14 cellular contexts compared by ENCODE assay signal in the genomic region with DNA sequence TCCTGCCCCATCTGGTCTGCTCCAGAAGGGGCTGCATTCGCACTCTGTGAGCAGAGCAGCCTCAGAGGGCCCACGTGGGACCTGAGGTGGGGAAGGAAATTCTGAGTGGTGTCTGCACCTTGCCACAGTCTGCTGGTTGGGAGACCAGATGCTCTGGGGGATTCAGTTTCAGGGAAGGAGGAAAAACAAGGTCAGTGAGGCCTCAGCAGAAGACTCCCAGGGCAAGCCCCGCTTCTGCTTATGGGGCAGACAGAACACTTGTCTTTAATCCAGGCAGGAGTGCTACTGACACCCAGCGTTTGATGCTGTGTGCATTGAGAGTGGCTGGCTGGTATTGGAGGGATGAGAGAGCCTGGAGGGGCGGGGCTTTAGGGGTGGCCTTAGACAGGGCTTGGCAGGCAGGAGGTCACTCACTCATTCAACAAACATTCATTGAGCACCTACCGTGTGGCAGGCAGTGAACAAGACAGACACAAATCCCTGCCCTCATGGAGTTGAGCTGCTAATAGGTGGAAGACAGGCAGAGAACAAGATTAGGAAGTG. TPM values are rescaled to one million over a fixed set of nuclear protein-coding genes. Genes with fewer than 3 reads are reported as not detected.
DNase-seq lines count a peak whose midpoint lies in the region; ATAC-seq and TF ChIP-seq lines count a peak whose summit lies in the region.
"Had no signal": no experiment of that assay in that cellular context is flagged by ENCODE, and none has a peak within 500 bp of the region (broad histone marks: within the 10 kb centered on the region; RNA-seq: fewer than 3 reads in every experiment).

No MANE protein-coding gene starts in this region.

- no peak for TF ChIP-seq POLR2A in erythroblast (IDR thresholded peaks at IDR 0.05; ENCODE audit: low read length)

- no peaks in the 10 kb centered on the region for H3K4me1 ChIP-seq in Caco-2
- H3K4me1 ChIP-seq: colonic mucosa, psoas muscle had no signal

- no peaks in the 10 kb centered on the region for H3K27me3 ChIP-seq in MG63
- no peaks in the 10 kb centered on the region for H3K27me3 ChIP-seq in Caco-2 (replicated peaks; ENCODE audit: control insufficient read depth, insufficient read depth, low read length)
- H3K27me3 ChIP-seq: colonic mucosa had no signal

- CTCF ChIA-PET in activated B cell treated with CpG ODN at 0.5 μM for 24 hours (lab: Charles Lee) = interaction anchor here (1.5 to 13.2 kb wide), 2 partner anchors 35 to 110 kb away, joined by 3 to 510 read pairs; a partner anchor contains a TSS
- CTCF ChIA-PET in Caco-2 (lab: Charles Lee) = interaction anchor here (0.5 kb wide), 1 partner anchor 9 kb away, joined by 4 read pairs; no protein-coding TSS in a partner anchor

- peak; percentile 59 for ATAC-seq in activated B cell treated with CpG ODN at 0.5 μM for 24 hours (ENCODE audit: low read depth)
- ATAC-seq: psoas muscle had no signal

- intact Hi-C loops in activated B cell treated with CpG ODN at 0.5 μM for 24 hours (cut with micrococcal nuclease) (no loop called here), Caco-2 (cut with micrococcal nuclease; ENCODE audit: unreplicated experiment) (loop anchor here (10.0 kb wide), 1 partner anchor 207 kb away; no protein-coding TSS in a partner anchor)

- no TSS peak for BruUV-seq in Caco-2 (replicated peaks; lab: Mats Ljungman, UMichigan)

- H3K4me3 Mint-ChIP-seq in activated B cell treated with CpG ODN at 0.5 μM for 24 hours = peak overlapping the region; percentile 71
- H3K4me3 Mint-ChIP-seq in Caco-2 (ENCODE audit: unreplicated experiment) = no peak overlapping the region
- H3K4me3 Mint-ChIP-seq: type B pancreatic cell had no signal

- DNase-seq in stimulated activated CD4-positive, alpha-beta T cell treated with anti-CD3 and anti-CD28 coated beads, Interleukin-15, amount 100 ng/mL, for 24 hours = peak; percentile 31
- DNase-seq in stimulated activated CD4-positive, alpha-beta T cell treated with anti-CD3 and anti-CD28 coated beads, Interleukin-4, amount 100 ng/mL, for 1 hour = no peak
- DNase-seq in M059J (ENCODE audit: low read depth) (peak; percentile 38), activated B cell treated with CpG ODN at 0.5 μM for 24 hours (peak; percentile 52), MG63 (no peak), erythroblast (lab: John Stamatoyannopoulos, UW) (no peak), Caco-2 (no peak), SW 1271 (lab: John Stamatoyannopoulos, UW) (no peak)
- DNase-seq: activated gamma-delta T cell treated with Interleukin-2 at 50 U/mL for 16 hours, colonic mucosa, psoas muscle had no signal

- POLR2A ChIA-PET in activated B cell treated with CpG ODN at 0.5 μM for 24 hours (lab: Charles Lee) (interaction anchor here (0.7 to 5.7 kb wide), 5 partner anchors 26 to 1383 kb away, joined by 6 to 47 read pairs (median 12); no protein-coding TSS in a partner anchor), Caco-2 (lab: Charles Lee) (interaction anchor here (0.5 kb wide), 1 partner anchor 68 kb away, joined by 3 read pairs; no protein-coding TSS in a partner anchor)

- H3K4me1 Mint-ChIP-seq in activated B cell treated with CpG ODN at 0.5 μM for 24 hours = peaks cover 78% of the 10 kb centered on the region
- H3K4me1 Mint-ChIP-seq in Caco-2 (ENCODE audit: low read depth, unreplicated experiment) = no peaks in the 10 kb centered on the region

- H3K27ac Mint-ChIP-seq in activated B cell treated with CpG ODN at 0.5 μM for 24 hours (peak overlapping the region; percentile 75), Caco-2 (ENCODE audit: unreplicated experiment) (no peak overlapping the region)
- H3K27ac Mint-ChIP-seq: type B pancreatic cell had no signal

- H3K9me3 ChIP-seq in MG63 = no peaks in the 10 kb centered on the region
- H3K9me3 ChIP-seq in Caco-2 = no peaks in the 10 kb centered on the region
- H3K9me3 ChIP-seq: colonic mucosa, psoas muscle had no signal

- H3K4me3 ChIP-seq in MG63 (no peak overlapping the region), Caco-2 (ENCODE audit: low read depth, low read length) (no peak overlapping the region)
- H3K4me3 ChIP-seq: colonic mucosa, lung, psoas muscle had no signal

- H3K36me3 ChIP-seq in MG63 = no peaks in the 10 kb centered on the region
- no peaks in the 10 kb centered on the region for H3K36me3 ChIP-seq in Caco-2 (ENCODE audit: control insufficient read depth, insufficient read depth, low read length)
- H3K36me3 ChIP-seq: colonic mucosa had no signal

- TF ChIP-seq CTCF in activated B cell treated with CpG ODN at 0.5 μM for 24 hours (IDR thresholded peaks at IDR 0.05) (no peak), Caco-2 (IDR thresholded peaks at IDR 0.05; ENCODE audit: insufficient read depth in 1 of 2, low read depth in 1 of 2, low read length in 1 of 2, severe bottlenecking in 1 of 2, unreplicated experiment in 1 of 2) (no peak)

- H3K9me3 Mint-ChIP-seq in activated B cell treated with CpG ODN at 0.5 μM for 24 hours (no peaks in the 10 kb centered on the region), Caco-2 (ENCODE audit: unreplicated experiment) (no peaks in the 10 kb centered on the region)
- H3K9me3 Mint-ChIP-seq: type B pancreatic cell had no signal

- H3K36me3 Mint-ChIP-seq in activated B cell treated with CpG ODN at 0.5 μM for 24 hours (ENCODE audit: low read depth) (peaks cover under 1% of the 10 kb centered on the region), Caco-2 (ENCODE audit: insufficient read depth, unreplicated experiment) (no peaks in the 10 kb centered on the region)
- H3K36me3 Mint-ChIP-seq: type B pancreatic cell had no signal

- H3K27me3 Mint-ChIP-seq in activated B cell treated with CpG ODN at 0.5 μM for 24 hours (no peaks in the 10 kb centered on the region), Caco-2 (ENCODE audit: insufficient read depth, unreplicated experiment) (no peaks in the 10 kb centered on the region)
- H3K27me3 Mint-ChIP-seq: type B pancreatic cell had no signal

RNA-seq across cellular contexts. Expression of a gene that starts 4.9 kb away (rescaled TPM):
- not detected in 2 replicates for total RNA-seq in M059J (2014; rRNA removed; shearing (Covaris generic))
- total RNA-seq in activated B cell treated with CpG ODN at 0.5 μM for 24 hours (111 and 123 TPM in 2 replicates), Caco-2 (2022) (not detected in 2 replicates)
- total RNA-seq in MG63 (2014; rRNA removed; shearing (Covaris generic); ENCODE audit: low replicate concordance) = not detected in 2 replicates
- total RNA-seq: frontal cortex, psoas muscle had no signal

RNA-seq across cellular contexts. Expression of a gene that starts 6.1 kb away (rescaled TPM):
- total RNA-seq in M059J (2014; rRNA removed; shearing (Covaris generic)) = 292 and 321 TPM in 2 replicates
- 108 and 129 TPM in 2 replicates for total RNA-seq in activated B cell treated with CpG ODN at 0.5 μM for 24 hours
- total RNA-seq in MG63 (2014; rRNA removed; shearing (Covaris generic); ENCODE audit: low replicate concordance) = 487 and 678 TPM in 2 replicates
- total RNA-seq in Caco-2 (2022) = 158 and 173 TPM in 2 replicates

RNA-seq across cellular contexts. Expression of a gene that starts 48.6 kb away (rescaled TPM):
- 126 and 160 TPM in 2 replicates for total RNA-seq in M059J (2014; rRNA removed; shearing (Covaris generic))
- total RNA-seq in activated B cell treated with CpG ODN at 0.5 μM for 24 hours = 55.3 and 58.6 TPM in 2 replicates
- 143 and 165 TPM in 2 replicates for total RNA-seq in MG63 (2014; rRNA removed; shearing (Covaris generic); ENCODE audit: low replicate concordance)
- total RNA-seq in Caco-2 (2022) = 294 and 300 TPM in 2 replicates

RNA-seq across cellular contexts. Expression of a gene that starts 59.8 kb away (rescaled TPM):
- 114 and 138 TPM in 2 replicates for total RNA-seq in M059J (2014; rRNA removed; shearing (Covaris generic))
- 56.1 and 58.7 TPM in 2 replicates for total RNA-seq in activated B cell treated with CpG ODN at 0.5 μM for 24 hours
- total RNA-seq in MG63 (2014; rRNA removed; shearing (Covaris generic); ENCODE audit: low replicate concordance) = 133 and 164 TPM in 2 replicates
- total RNA-seq in Caco-2 (2022) = 79.5 and 80.2 TPM in 2 replicates

Comparison
In these comparisons a context has a peak if more than half of its experiments do, and no peak if none do; other contexts are left out.
1. DNase-seq: peak in stimulated activated CD4-positive, alpha-beta T cell treated with anti-CD3 and anti-CD28 coated beads, Interleukin-15, amount 100 ng/mL, for 24 hours (single experiment), M059J (single experiment) and activated B cell treated with CpG ODN at 0.5 μM for 24 hours (single experiment); none in stimulated activated CD4-positive, alpha-beta T cell treated with anti-CD3 and anti-CD28 coated beads, Interleukin-4, amount 100 ng/mL, for 1 hour (single experiment), MG63 (single experiment), erythroblast (0 of 2), Caco-2 (0 of 2) and SW 1271 (0 of 2).
2. RNA of a gene that starts 4.9 kb away (total RNA-seq): 111 to 123 TPM in activated B cell treated with CpG ODN at 0.5 μM for 24 hours; not detected in M059J, not detected in MG63 and not detected in Caco-2; every median in the first group is over 100 times any median in the second.